ENCODE assay signal across 22 cellular contexts in genomic region chr16:70568601-70569217, GRCh38. TPM values are rescaled to one million over a fixed set of nuclear protein-coding genes. Genes with fewer than 3 reads are reported as not detected.
DNase-seq lines count a peak whose midpoint lies in the region; ATAC-seq, FAIRE-seq and TF ChIP-seq lines count a peak whose summit lies in the region.
"Had no signal": no experiment of that assay in that cellular context is flagged by ENCODE, and none has a peak within 500 bp of the region (broad histone marks: within the 10 kb centered on the region; RNA-seq: fewer than 3 reads in every experiment).

No MANE protein-coding gene starts in this region.

- no peak for TF ChIP-seq CTCF in astrocyte (IDR thresholded peaks at IDR 0.05; ENCODE audit: insufficient read depth, low read depth, low read length)
- no peak for TF ChIP-seq CTCF in fibroblast of the aortic adventitia (IDR thresholded peaks at IDR 0.05; ENCODE audit: insufficient read depth, low read length)
- TF ChIP-seq CTCF in GM10248 (IDR thresholded peaks at IDR 0.05; ENCODE audit: control extremely low read depth, extremely low read depth, low read depth, missing control alignments) = no peak

- H3K36me3 ChIP-seq in astrocyte (ENCODE audit: insufficient read depth, low read length) = peaks cover 80% of the 10 kb centered on the region

- no peaks in the 10 kb centered on the region for H3K27me3 Mint-ChIP-seq in activated naive CD8-positive, alpha-beta T cell
- H3K27me3 Mint-ChIP-seq in activated naive CD8-positive, alpha-beta T cell treated with anti-CD3 and anti-CD28 coated beads, Interleukin-2, amount 50 U/mL, for 24 hours = no peaks in the 10 kb centered on the region
- H3K27me3 Mint-ChIP-seq in astrocyte (ENCODE audit: low read depth, unreplicated experiment) = no peaks in the 10 kb centered on the region

- ATAC-seq in activated naive CD8-positive, alpha-beta T cell treated with anti-CD3 and anti-CD28 coated beads, Interleukin-2, amount 50 U/mL, for 24 hours = no peak
- no peak for ATAC-seq in stimulated activated effector memory CD8-positive, alpha-beta T cell treated with anti-CD3 and anti-CD28 coated beads, Interleukin-12 subunit alpha, Interleukin-12 subunit beta, amount 100 ng/mL, for 72 hours
- ATAC-seq: activated naive CD4-positive, alpha-beta T cell treated with anti-CD3 and anti-CD28 coated beads, Interleukin-2, amount 50 U/mL, for 72 hours; Panc1; upper lobe of right lung had no signal

- no peak overlapping the region for H3K4me3 ChIP-seq in astrocyte (ENCODE audit: insufficient read depth, low read depth, low read length)
- H3K4me3 ChIP-seq in fibroblast of the aortic adventitia (ENCODE audit: low read depth, low read length) = no peak overlapping the region
- H3K4me3 ChIP-seq: cardiac muscle cell, GM23248, MG63, upper lobe of right lung had no signal

- H3K4me1 ChIP-seq in astrocyte (ENCODE audit: insufficient read depth, low read length) = peaks cover 33% of the 10 kb centered on the region

- peaks cover 9% of the 10 kb centered on the region for H3K36me3 Mint-ChIP-seq in activated naive CD8-positive, alpha-beta T cell
- H3K36me3 Mint-ChIP-seq in activated naive CD8-positive, alpha-beta T cell treated with anti-CD3 and anti-CD28 coated beads, Interleukin-2, amount 50 U/mL, for 24 hours (ENCODE audit: low read depth) = peaks cover 86% of the 10 kb centered on the region
- peaks cover 50% of the 10 kb centered on the region for H3K36me3 Mint-ChIP-seq in astrocyte (ENCODE audit: low read depth, unreplicated experiment)
- H3K36me3 Mint-ChIP-seq in stimulated activated effector memory CD8-positive, alpha-beta T cell treated with anti-CD3 and anti-CD28 coated beads, Interleukin-12 subunit alpha, Interleukin-12 subunit beta, amount 100 ng/mL, for 72 hours = peaks cover 100% of the 10 kb centered on the region

- no peak overlapping the region for H3K4me2 ChIP-seq in astrocyte (ENCODE audit: low read length)

- peaks cover 16% of the 10 kb centered on the region for H3K4me1 Mint-ChIP-seq in activated naive CD8-positive, alpha-beta T cell (ENCODE audit: low read depth)
- peaks cover 20% of the 10 kb centered on the region for H3K4me1 Mint-ChIP-seq in activated naive CD8-positive, alpha-beta T cell treated with anti-CD3 and anti-CD28 coated beads, Interleukin-2, amount 50 U/mL, for 24 hours
- H3K4me1 Mint-ChIP-seq in astrocyte (ENCODE audit: low read depth, unreplicated experiment) = peaks cover 38% of the 10 kb centered on the region
- peaks cover 17% of the 10 kb centered on the region for H3K4me1 Mint-ChIP-seq in stimulated activated effector memory CD8-positive, alpha-beta T cell treated with anti-CD3 and anti-CD28 coated beads, Interleukin-12 subunit alpha, Interleukin-12 subunit beta, amount 100 ng/mL, for 72 hours
- H3K4me1 Mint-ChIP-seq: CD14-positive monocyte had no signal

- TF ChIP-seq POLR2A in GM12892 (IDR thresholded peaks at IDR 0.05; ENCODE audit: low read depth, low read length) = no peak

- CTCF ChIA-PET in GM10248 (lab: Yijun Ruan, JAX) = interaction anchor here (1.6 to 2.5 kb wide), 3 partner anchors 12 to 203 kb away, joined by 3 to 9 read pairs (median 3); no protein-coding TSS in a partner anchor

- no peaks in the 10 kb centered on the region for H3K9me3 ChIP-seq in astrocyte (ENCODE audit: insufficient read depth, low read depth, low read length)
- H3K9me3 ChIP-seq: MG63, upper lobe of right lung had no signal

- POLR2A ChIA-PET in GM10248 (lab: Yijun Ruan, JAX) = no interaction called here

- no peak for DNase-seq in activated naive CD8-positive, alpha-beta T cell treated with anti-CD3 and anti-CD28 coated beads, Interleukin-2, amount 50 U/mL, for 24 hours
- DNase-seq in astrocyte (ENCODE audit: low read depth) (peak; percentile 77), fibroblast of the aortic adventitia (ENCODE audit: low read depth) (peak; percentile 49), occipital lobe (lab: John Stamatoyannopoulos, UW) (no peak), GM10248 (ENCODE audit: extremely low spot score) (no peak), GM12892 (ENCODE audit: insufficient read length) (no peak)
- DNase-seq in stimulated activated effector memory CD8-positive, alpha-beta T cell treated with anti-CD3 and anti-CD28 coated beads, Interleukin-12 subunit alpha, Interleukin-12 subunit beta, amount 100 ng/mL, for 72 hours (ENCODE audit: low spot score in 2 of 2) = no peak
- DNase-seq: ACHN; activated CD4-positive, alpha-beta T cell treated with anti-CD3 and anti-CD28 coated beads for 1 hour; DMS79 treated with DMSO at 0.1 percent for 48 hours; GM23248; MG63; NCI-H1694 treated with DMSO at 0.1 percent for 48 hours; NCI-H345; stimulated activated naive CD4-positive, alpha-beta T cell treated with Interleukin-2 at 50 U/mL for 16 hours; T-helper 9 cell; upper lobe of right lung had no signal

- no peak overlapping the region for H3K27ac ChIP-seq in astrocyte (ENCODE audit: low read depth, low read length)
- H3K27ac ChIP-seq: cardiac muscle cell, GM23248 had no signal

- FAIRE-seq in astrocyte (lab: Jason Lieb, UNC) = no peak
- FAIRE-seq in GM12892 (lab: Jason Lieb, UNC) = no peak

- peaks cover 20% of the 10 kb centered on the region for H3K79me2 ChIP-seq in astrocyte (ENCODE audit: insufficient read depth, low read length)

- H3K4me3 Mint-ChIP-seq in activated naive CD8-positive, alpha-beta T cell = no peak overlapping the region
- no peak overlapping the region for H3K4me3 Mint-ChIP-seq in activated naive CD8-positive, alpha-beta T cell treated with anti-CD3 and anti-CD28 coated beads, Interleukin-2, amount 50 U/mL, for 24 hours
- no peak overlapping the region for H3K4me3 Mint-ChIP-seq in astrocyte (ENCODE audit: unreplicated experiment)
- no peak overlapping the region for H3K4me3 Mint-ChIP-seq in stimulated activated effector memory CD8-positive, alpha-beta T cell treated with anti-CD3 and anti-CD28 coated beads, Interleukin-12 subunit alpha, Interleukin-12 subunit beta, amount 100 ng/mL, for 72 hours
- H3K4me3 Mint-ChIP-seq: CD14-positive monocyte had no signal

- H2AFZ ChIP-seq in astrocyte (ENCODE audit: low read depth, low read length) = no peak overlapping the region
- H2AFZ ChIP-seq: GM23248 had no signal

- peak overlapping the region; percentile 16 for H3K27ac Mint-ChIP-seq in activated naive CD8-positive, alpha-beta T cell
- H3K27ac Mint-ChIP-seq in activated naive CD8-positive, alpha-beta T cell treated with anti-CD3 and anti-CD28 coated beads, Interleukin-2, amount 50 U/mL, for 24 hours = no peak overlapping the region
- peak overlapping the region; percentile 83 for H3K27ac Mint-ChIP-seq in astrocyte (ENCODE audit: unreplicated experiment)
- H3K27ac Mint-ChIP-seq in stimulated activated effector memory CD8-positive, alpha-beta T cell treated with anti-CD3 and anti-CD28 coated beads, Interleukin-12 subunit alpha, Interleukin-12 subunit beta, amount 100 ng/mL, for 72 hours = peak overlapping the region; percentile 76

- no peaks in the 10 kb centered on the region for H3K9me3 Mint-ChIP-seq in activated naive CD8-positive, alpha-beta T cell (ENCODE audit: low read depth)
- no peaks in the 10 kb centered on the region for H3K9me3 Mint-ChIP-seq in activated naive CD8-positive, alpha-beta T cell treated with anti-CD3 and anti-CD28 coated beads, Interleukin-2, amount 50 U/mL, for 24 hours
- no peaks in the 10 kb centered on the region for H3K9me3 Mint-ChIP-seq in astrocyte (ENCODE audit: unreplicated experiment)
- no peaks in the 10 kb centered on the region for H3K9me3 Mint-ChIP-seq in stimulated activated effector memory CD8-positive, alpha-beta T cell treated with anti-CD3 and anti-CD28 coated beads, Interleukin-12 subunit alpha, Interleukin-12 subunit beta, amount 100 ng/mL, for 72 hours
- H3K9me3 Mint-ChIP-seq: activated naive CD4-positive, alpha-beta T cell treated with anti-CD3 and anti-CD28 coated beads, Interleukin-2, amount 50 U/mL, for 72 hours; CD14-positive monocyte had no signal

- peaks cover 89% of the 10 kb centered on the region for H4K20me1 ChIP-seq in astrocyte (ENCODE audit: insufficient read depth, low read length)

- no peaks in the 10 kb centered on the region for H3K27me3 ChIP-seq in astrocyte (ENCODE audit: insufficient read depth, low read length)
- H3K27me3 ChIP-seq: cardiac muscle cell, MG63, upper lobe of right lung had no signal

- H3K9ac ChIP-seq in astrocyte (ENCODE audit: low read length) = no peak overlapping the region
- H3K9ac ChIP-seq: GM23248 had no signal

RNA-seq across cellular contexts. Expression of gene SF3B3, which starts 45.1 kb away (rescaled TPM):
- total RNA-seq in astrocyte = 174 and 179 TPM in 2 replicates
- 39.1 and 184 TPM in 2 replicates for total RNA-seq in fibroblast of the aortic adventitia (ENCODE audit: low replicate concordance)
- 87.3 TPM for total RNA-seq in occipital lobe
- 153 TPM for polyA plus RNA-seq in GM12892 (2012; ENCODE audit: missing spikeins)

RNA-seq across cellular contexts. Expression of gene COG4, which starts 45.4 kb away (rescaled TPM):
- total RNA-seq in astrocyte (41.7 and 42.6 TPM in 2 replicates), fibroblast of the aortic adventitia (ENCODE audit: low replicate concordance) (59.9 and 131 TPM in 2 replicates), occipital lobe (29.2 TPM)
- polyA plus RNA-seq in GM12892 (2012; ENCODE audit: missing spikeins) = 29.7 TPM

Comparison
In these comparisons a context has a peak if more than half of its experiments do, and no peak if none do; other contexts are left out.
1. DNase-seq: peak in astrocyte (single experiment) and fibroblast of the aortic adventitia (single experiment); none in activated naive CD8-positive, alpha-beta T cell treated with anti-CD3 and anti-CD28 coated beads, Interleukin-2, amount 50 U/mL, for 24 hours (single experiment), stimulated activated effector memory CD8-positive, alpha-beta T cell treated with anti-CD3 and anti-CD28 coated beads, Interleukin-12 subunit alpha, Interleukin-12 subunit beta, amount 100 ng/mL, for 72 hours (0 of 2), occipital lobe (single experiment), GM10248 (single experiment) and GM12892 (single experiment).